ENCODE assay signal across 1 cellular context in genomic region chr16:46973457-46974324, GRCh38.
A peak's percentile ranks its signal among the peaks of the same experiment; 100 is the strongest.
TF ChIP-seq lines count a peak whose summit lies in the region.

Gene DNAJA2, minus strand, starts transcription at chr16:46973674. Its CDS starts 102 bp downstream, at chr16:46973572.

TF ChIP-seq in HepG2, 621 proteins besides CTCF, POLR2A, EP300 and RAD21 (continued from another document):
- TF ChIP-seq ZSCAN21 (CRISPR knock-in tag; IDR thresholded peaks at IDR 0.05; ENCODE audit: borderline replicate concordance) (no peak; the same call in 1 of the 2 replicates), STAG1 (CRISPR knock-in tag; IDR thresholded peaks at IDR 0.05) (peak; percentile 33; the same call in 1 of the 2 replicates), ZNF652 (CRISPR knock-in tag; IDR thresholded peaks at IDR 0.05; ENCODE audit: borderline replicate concordance, low read depth) (no peak), ZNF230 (CRISPR knock-in tag; IDR thresholded peaks at IDR 0.05) (peak; percentile 90), GATAD1 (CRISPR knock-in tag; IDR thresholded peaks at IDR 0.05) (peak; percentile 83), ZBTB21 (CRISPR knock-in tag; IDR thresholded peaks at IDR 0.05) (no peak)
